ENCODE assay signal across 11 cellular contexts in genomic region chr6:85465762-85466161, GRCh38. TPM values are rescaled to one million over a fixed set of nuclear protein-coding genes. Genes with fewer than 3 reads are reported as not detected.
DNase-seq lines count a peak whose midpoint lies in the region; ATAC-seq lines count a peak whose summit lies in the region.
"Had no signal": no experiment of that assay in that cellular context is flagged by ENCODE, and none has a peak within 500 bp of the region (broad histone marks: within the 10 kb centered on the region; RNA-seq: fewer than 3 reads in every experiment).

No MANE protein-coding gene starts in this region.

- H3K27ac ChIP-seq in BLaER1 treated with 17β-estradiol and CSF1 and Interleukin-3, amounts not matched to agents 10 nM and 100 nM: peak overlapping the region in 8 of 11 experiments; percentile 89 to 98 (median 93); a peak in 16 of 22 replicates
- no peak overlapping the region for H3K27ac ChIP-seq in naive thymus-derived CD4-positive, alpha-beta T cell (ENCODE audit: low read depth, low read length)

- intact Hi-C loops in naive thymus-derived CD4-positive, alpha-beta T cell (cut with micrococcal nuclease): loop anchor here in 1 of 2 donors (1.0 to 10.0 kb wide), 3 partner anchors 18 to 1689 kb away; partner anchors contain the start of gene ZNF292
- intact Hi-C loops in left colon (cut with DNase I, micrococcal nuclease): no loop called here

- no peaks in the 10 kb centered on the region for H3K27me3 Mint-ChIP-seq in activated naive CD8-positive, alpha-beta T cell treated with anti-CD3 and anti-CD28 coated beads, Interleukin-2, amount 10 ng/mL, durations not matched to agents 7 days and 5 days
- peaks cover 0 to 15% (median 10%) of the 10 kb centered on the region in 5 donors for H3K27me3 Mint-ChIP-seq in naive thymus-derived CD4-positive, alpha-beta T cell

- CTCF ChIA-PET in naive thymus-derived CD4-positive, alpha-beta T cell (lab: Charles Lee): interaction anchor here (1.2 kb wide), 1 partner anchor 17 kb away, joined by 3 read pairs; no protein-coding TSS in a partner anchor

- H3K4me1 ChIP-seq in BLaER1 treated with 17β-estradiol and CSF1 and Interleukin-3, amounts not matched to agents 10 nM and 100 nM: peaks cover 52 to 85% (median 73%) of the 10 kb centered on the region in 10 experiments
- peaks cover 9 to 17% of the 10 kb centered on the region in 2 donors for H3K4me1 ChIP-seq in naive thymus-derived CD4-positive, alpha-beta T cell (ENCODE audit: control insufficient read depth in 2 of 2, insufficient read depth in 2 of 2, low read length in 2 of 2)
- H3K4me1 ChIP-seq: Caco-2 had no signal

- peak overlapping the region; percentile 44 for H3K27ac Mint-ChIP-seq in activated naive CD8-positive, alpha-beta T cell treated with anti-CD3 and anti-CD28 coated beads, Interleukin-2, amount 10 ng/mL, durations not matched to agents 7 days and 5 days
- H3K27ac Mint-ChIP-seq in naive thymus-derived CD4-positive, alpha-beta T cell: peak overlapping the region in 4 of 9 donors; percentile 2 to 77 (median 44)

- peaks cover 56% of the 10 kb centered on the region for H3K4me1 Mint-ChIP-seq in activated naive CD8-positive, alpha-beta T cell treated with anti-CD3 and anti-CD28 coated beads, Interleukin-2, amount 10 ng/mL, durations not matched to agents 7 days and 5 days
- H3K4me1 Mint-ChIP-seq in naive thymus-derived CD4-positive, alpha-beta T cell: peaks cover 17 to 60% (median 40%) of the 10 kb centered on the region in 7 donors

- H3K9me3 Mint-ChIP-seq in activated naive CD8-positive, alpha-beta T cell treated with anti-CD3 and anti-CD28 coated beads, Interleukin-2, amount 10 ng/mL, durations not matched to agents 7 days and 5 days: no peaks in the 10 kb centered on the region
- H3K9me3 Mint-ChIP-seq in naive thymus-derived CD4-positive, alpha-beta T cell: no peaks in the 10 kb centered on the region

- ATAC-seq in GM19467 (IDR thresholded peaks at IDR 0.05; ENCODE audit: unreplicated experiment) (peak; percentile 51), HG03432 (IDR thresholded peaks at IDR 0.05; ENCODE audit: unreplicated experiment) (peak; percentile 49), left colon (no peak)
- ATAC-seq in activated naive CD8-positive, alpha-beta T cell treated with anti-CD3 and anti-CD28 coated beads, Interleukin-2, amount 10 ng/mL, durations not matched to agents 7 days and 5 days (ENCODE audit: low read depth): peak; percentile 15
- no peak for ATAC-seq in naive thymus-derived CD4-positive, alpha-beta T cell

- POLR2A ChIA-PET in activated naive CD8-positive, alpha-beta T cell treated with anti-CD3 and anti-CD28 coated beads, Interleukin-2, amount 10 ng/mL, durations not matched to agents 7 days and 5 days (lab: Charles Lee): interaction anchor here (8.3 kb wide), 1 partner anchor 15 kb away, joined by 90 read pairs; the partner anchor contains the start of gene NT5E
- POLR2A ChIA-PET in naive thymus-derived CD4-positive, alpha-beta T cell (lab: Charles Lee): no interaction called here

- no peak for DNase-seq in activated naive CD8-positive, alpha-beta T cell treated with anti-CD3 and anti-CD28 coated beads, Interleukin-2, amount 10 ng/mL, durations not matched to agents 7 days and 5 days
- DNase-seq in activated effector memory CD4-positive, alpha-beta T cell treated with Interleukin-2 at 50 U/mL for 16 hours: no peak
- DNase-seq in naive thymus-derived CD4-positive, alpha-beta T cell: no peak
- DNase-seq in left colon (no peak), NCI-H748 (lab: John Stamatoyannopoulos, UW; ENCODE audit: unreplicated experiment) (no peak)
- DNase-seq: activated CD8-positive, alpha-beta memory T cell treated with anti-CD3 and anti-CD28 coated beads for 24 hours; Caco-2; NCI-H774 had no signal

- H3K4me2 ChIP-seq in BLaER1 treated with 17β-estradiol and CSF1 and Interleukin-3, amounts not matched to agents 10 nM and 100 nM: peak overlapping the region; percentile 70 to 84 (median 81)

- no peaks in the 10 kb centered on the region for H3K27me3 ChIP-seq in BLaER1 treated with 17β-estradiol and CSF1 and Interleukin-3, amounts not matched to agents 10 nM and 100 nM
- H3K27me3 ChIP-seq in naive thymus-derived CD4-positive, alpha-beta T cell (ENCODE audit: control insufficient read depth in 2 of 2, insufficient read depth in 2 of 2, low read length in 2 of 2): no peaks in the 10 kb centered on the region

- no peaks in the 10 kb centered on the region for H4K20me1 ChIP-seq in BLaER1 treated with 17β-estradiol and CSF1 and Interleukin-3, amounts not matched to agents 10 nM and 100 nM

- H3K36me3 ChIP-seq in BLaER1 treated with 17β-estradiol and CSF1 and Interleukin-3, amounts not matched to agents 10 nM and 100 nM: peaks cover 0 to 15% (median 0%) of the 10 kb centered on the region in 11 experiments; a peak in 5 of 22 replicates
- no peaks in the 10 kb centered on the region for H3K36me3 ChIP-seq in naive thymus-derived CD4-positive, alpha-beta T cell (ENCODE audit: control insufficient read depth in 2 of 3, insufficient read depth in 3 of 3, low read length in 3 of 3)

- H3K9ac ChIP-seq in BLaER1 treated with 17β-estradiol and CSF1 and Interleukin-3, amounts not matched to agents 10 nM and 100 nM: peak overlapping the region in 4 of 11 experiments; percentile 13 to 79 (median 46); a peak in 5 of 22 replicates

- no peaks in the 10 kb centered on the region for H3K36me3 Mint-ChIP-seq in activated naive CD8-positive, alpha-beta T cell treated with anti-CD3 and anti-CD28 coated beads, Interleukin-2, amount 10 ng/mL, durations not matched to agents 7 days and 5 days
- peaks cover 0 to 15% (median 0%) of the 10 kb centered on the region in 5 donors for H3K36me3 Mint-ChIP-seq in naive thymus-derived CD4-positive, alpha-beta T cell

- peak overlapping the region; percentile 40 for H3K4me3 Mint-ChIP-seq in activated naive CD8-positive, alpha-beta T cell treated with anti-CD3 and anti-CD28 coated beads, Interleukin-2, amount 10 ng/mL, durations not matched to agents 7 days and 5 days
- peak overlapping the region in 2 of 10 donors; percentile 40 to 54 for H3K4me3 Mint-ChIP-seq in naive thymus-derived CD4-positive, alpha-beta T cell

- H3K4me3 ChIP-seq in BLaER1 treated with 17β-estradiol and CSF1 and Interleukin-3, amounts not matched to agents 10 nM and 100 nM: no peak overlapping the region
- no peak overlapping the region for H3K4me3 ChIP-seq in naive thymus-derived CD4-positive, alpha-beta T cell (ENCODE audit: low read length)

- no peaks in the 10 kb centered on the region for H3K9me3 ChIP-seq in BLaER1 treated with 17β-estradiol and CSF1 and Interleukin-3, amounts not matched to agents 10 nM and 100 nM (replicated peaks in 1 of 11)
- no peaks in the 10 kb centered on the region for H3K9me3 ChIP-seq in naive thymus-derived CD4-positive, alpha-beta T cell (ENCODE audit: control insufficient read depth in 2 of 3, low read length in 3 of 3)
- H3K9me3 ChIP-seq: Caco-2 had no signal

RNA-seq across cellular contexts. Expression of gene NT5E, which starts 15.9 kb away (rescaled TPM):
- 10 to 100 TPM; 26.8 to 30.7 TPM for total RNA-seq in activated naive CD8-positive, alpha-beta T cell treated with anti-CD3 and anti-CD28 coated beads, Interleukin-2, amount 10 ng/mL, durations not matched to agents 7 days and 5 days
- 10 to 100 TPM in 1 of 5 experiments, 1 to 10 TPM in 4; 1.5 to 29.3 (median 2.8) TPM for total RNA-seq in naive thymus-derived CD4-positive, alpha-beta T cell
- polyA plus RNA-seq in naive thymus-derived CD4-positive, alpha-beta T cell: 10 to 100 TPM in 1 of 2 donors, 1 to 10 TPM in 1; 5.3 to 15.7 TPM
- 10 to 100 TPM; 47.8 to 49.8 TPM for total RNA-seq in left colon

Comparison
In these comparisons a context has a peak if more than half of its experiments do, and no peak if none do; other contexts are left out.
1. ATAC-seq: peak in GM19467 (single experiment), HG03432 (single experiment) and activated naive CD8-positive, alpha-beta T cell treated with anti-CD3 and anti-CD28 coated beads, Interleukin-2, amount 10 ng/mL, durations not matched to agents 7 days and 5 days (single experiment); none in naive thymus-derived CD4-positive, alpha-beta T cell (single experiment) and left colon (single experiment).